Comparison of ENCODE assay signal across 9 cellular contexts in the genomic region with DNA sequence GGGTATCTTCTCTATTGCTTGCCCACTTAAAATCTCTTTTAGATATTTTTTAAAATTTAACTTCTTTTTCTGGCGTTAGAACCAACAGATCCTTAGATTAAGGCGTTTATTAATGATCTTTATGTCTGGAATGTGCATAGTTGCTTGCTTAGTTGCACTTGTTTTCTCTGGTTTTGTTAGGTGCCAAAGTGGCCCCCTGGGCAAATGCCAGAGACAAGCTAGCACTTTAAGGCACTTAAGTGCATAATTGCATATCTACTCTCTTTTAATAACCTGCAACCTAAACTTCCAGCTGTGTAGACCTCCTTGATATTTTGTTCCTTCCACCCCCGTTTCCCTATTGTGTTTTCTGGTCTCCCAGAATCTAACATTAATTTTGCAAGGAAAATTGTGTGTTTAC. TPM values are rescaled to one million over a fixed set of nuclear protein-coding genes. Genes with fewer than 3 reads are reported as not detected.
DNase-seq lines count a peak whose midpoint lies in the region; ATAC-seq, FAIRE-seq and TF ChIP-seq lines count a peak whose summit lies in the region.
"Had no signal": no experiment of that assay in that cellular context is flagged by ENCODE, and none has a peak within 500 bp of the region (broad histone marks: within the 10 kb centered on the region; RNA-seq: fewer than 3 reads in every experiment).

No MANE protein-coding gene starts in this region.

- peak overlapping the region; percentile 60 to 98 (median 82) for H3K4me3 Mint-ChIP-seq in IgD-negative memory B cell
- peak overlapping the region; percentile 89 to 99 (median 95) for H3K4me3 Mint-ChIP-seq in naive thymus-derived CD8-positive, alpha-beta T cell

- H3K79me2 ChIP-seq in K562 (ENCODE audit: control insufficient read depth, insufficient read depth, low read length) = peaks cover 98% of the 10 kb centered on the region

- CTCF ChIA-PET in K562 (lab: Yijun Ruan, JAX; ENCODE audit: low intra/inter-chr PET ratio) = no interaction called here

- no peak for TF ChIP-seq POLR2A in K562 (conservative IDR thresholded peaks at IDR 0.05)

- intact Hi-C loops in K562 (cut with micrococcal nuclease) = no loop called here

- no peak for TF ChIP-seq RAD21 in K562 (CRISPR knock-in tag; conservative IDR thresholded peaks at IDR 0.05 in 1 of 2, IDR thresholded peaks at IDR 0.05 in 1 of 2)

- H3K36me3 ChIP-seq in K562 (ENCODE audit: control insufficient read depth, insufficient read depth, low read length) = peaks cover 80% of the 10 kb centered on the region

- peak overlapping the region; percentile 20 for H3K4me2 ChIP-seq in K562 (ENCODE audit: insufficient read depth, low read length)

- WGBS in K562 (ENCODE audit: insufficient coverage, low coverage, missing lambda C conversion rate) = 49% methylated on average over 3 of the region's 3 CpGs

- in situ Hi-C loops in K562 (cut with MboI) = no loop called here

- H3K4me3 ChIP-seq in AG10803 (ENCODE audit: low read length) (peak overlapping the region; percentile 98), K562 (peak overlapping the region; percentile 73; the same call in 1 of the 2 replicates)

- peaks cover 1% of the 10 kb centered on the region for H3K27me3 Mint-ChIP-seq in IgD-negative memory B cell
- H3K27me3 Mint-ChIP-seq in naive thymus-derived CD8-positive, alpha-beta T cell = no peaks in the 10 kb centered on the region

- peaks cover 24% of the 10 kb centered on the region in 2 experiments for H3K4me1 ChIP-seq in K562 (replicated peaks in 1 of 2; ENCODE audit: control insufficient read depth in 2 of 2, insufficient read depth in 2 of 2, low read length in 2 of 2)

- H4K20me1 ChIP-seq in K562 (replicated peaks; ENCODE audit: control insufficient read depth, insufficient read depth, low read length) = peaks cover 78% of the 10 kb centered on the region

- no TSS peak for BruUV-seq in K562 (replicated peaks; lab: Mats Ljungman, UMichigan)

- peak overlapping the region in 2 of 3 donors; percentile 50 to 76 for H3K27ac Mint-ChIP-seq in IgD-negative memory B cell
- peak overlapping the region in 9 of 10 donors; percentile 3 to 94 (median 71) for H3K27ac Mint-ChIP-seq in naive thymus-derived CD8-positive, alpha-beta T cell

- H3K9me1 ChIP-seq in K562 (ENCODE audit: control insufficient read depth, insufficient read depth, low read length) = peaks cover 6% of the 10 kb centered on the region

- no peaks in the 10 kb centered on the region for H3K9me3 Mint-ChIP-seq in IgD-negative memory B cell
- H3K9me3 Mint-ChIP-seq in naive thymus-derived CD8-positive, alpha-beta T cell = no peaks in the 10 kb centered on the region

- no peaks in the 10 kb centered on the region for H3K9me3 ChIP-seq in K562 (replicated peaks; ENCODE audit: control insufficient read depth, insufficient read depth, low read depth, low read length)

- DNase-seq in AG10803 (ENCODE audit: low read depth) = peak; percentile 31
- DNase-seq in K562 (ENCODE audit: extremely low read depth in 1 of 4, low spot score in 3 of 4) = no peak
- no peak for DNase-seq in naive thymus-derived CD8-positive, alpha-beta T cell
- no peak for DNase-seq in CD1c-positive myeloid dendritic cell (ENCODE audit: extremely low spot score)
- no peak for DNase-seq in stimulated activated CD4-positive, alpha-beta T cell treated with anti-CD3 and anti-CD28 coated beads, Interleukin-2, amount 100 ng/mL, for 24 hours
- no peak for DNase-seq in activated CD4-positive, alpha-beta T cell treated with anti-CD3 and anti-CD28 coated beads for 48 hours

- no peak overlapping the region for H3K27ac ChIP-seq in K562 (ENCODE audit: extremely low read depth, low read depth, low read length)

- POLR2A ChIA-PET in K562 (lab: Yijun Ruan, JAX) = interaction anchor here (0.6 to 26.4 kb wide), 4 partner anchors 9 to 20 kb away, joined by 3 to 387 read pairs (median 72); a partner anchor contains a TSS
- POLR2A ChIA-PET in naive thymus-derived CD8-positive, alpha-beta T cell (lab: Charles Lee) = interaction anchor here (0.7 to 5.8 kb wide), 5 partner anchors 9 to 48 kb away, joined by 3 to 52 read pairs (median 38); a partner anchor contains a TSS

- ATAC-seq in K562 (no peak), HG02970 (IDR thresholded peaks at IDR 0.05; ENCODE audit: low FRiP score, unreplicated experiment) (no peak)
- ATAC-seq in naive thymus-derived CD8-positive, alpha-beta T cell = no peak

- FAIRE-seq in K562 (lab: Jason Lieb, UNC) = no peak
- FAIRE-seq: GM18507 had no signal

- no peak for TF ChIP-seq EP300 in K562 (IDR thresholded peaks at IDR 0.05; ENCODE audit: low read length)

- no peaks in the 10 kb centered on the region for H3K27me3 ChIP-seq in K562 (ENCODE audit: control insufficient read depth in 2 of 2, insufficient read depth in 2 of 2, low read length in 2 of 2)

- TF ChIP-seq CTCF in AG10803 (conservative IDR thresholded peaks at IDR 0.05; ENCODE audit: low read length) (no peak), K562 (IDR thresholded peaks at IDR 0.05 in 2 of 3, conservative IDR thresholded peaks at IDR 0.05 in 1 of 3; ENCODE audit: insufficient read depth in 2 of 3, low read depth in 1 of 3, low read length in 3 of 3) (no peak)

- peak overlapping the region in 1 of 2 experiments; percentile 96; a peak in 1 of 4 replicates for H3K9ac ChIP-seq in K562 (ENCODE audit: insufficient read depth in 1 of 2, low read depth in 2 of 2, low read length in 2 of 2)

- no peak overlapping the region for H2AFZ ChIP-seq in K562 (ENCODE audit: low read depth, low read length)

- peaks cover 64 to 76% (median 69%) of the 10 kb centered on the region in 3 donors for H3K4me1 Mint-ChIP-seq in IgD-negative memory B cell
- H3K4me1 Mint-ChIP-seq in naive thymus-derived CD8-positive, alpha-beta T cell = peaks cover 60 to 92% (median 88%) of the 10 kb centered on the region in 4 donors

- H3K36me3 Mint-ChIP-seq in IgD-negative memory B cell = peaks cover 7% of the 10 kb centered on the region
- H3K36me3 Mint-ChIP-seq in naive thymus-derived CD8-positive, alpha-beta T cell = peaks cover 45 to 86% (median 57%) of the 10 kb centered on the region in 3 donors

RNA-seq across cellular contexts. Expression of a gene that starts 3.3 kb away (rescaled TPM):
- 189 TPM for polyA plus RNA-seq in IgD-negative memory B cell
- 223 and 345 TPM in 2 replicates for total RNA-seq in K562 (2011; cell fraction: chromatin; rRNA removed; ENCODE audit: low replicate concordance)
- 143 and 146 TPM in 2 replicates for total RNA-seq in K562 (2011; cell fraction: nucleolus; rRNA removed)
- total RNA-seq in K562 (2011; cell fraction: nucleoplasm; rRNA removed) = 228 and 300 TPM in 2 replicates
- 81.6 and 109 TPM in 2 replicates for total RNA-seq in K562 (2014; rRNA removed)
- 118 and 120 TPM in 2 replicates for total RNA-seq in K562 (2014; rRNA removed; fragmentation: Illumina TruSeq; extraction: Trizol)
- 111 and 112 TPM in 2 replicates for total RNA-seq in K562 (2015; rRNA removed; fragmentation: Illumina TruSeq; extraction: Trizol)
- 116 and 120 TPM in 2 replicates for total RNA-seq in K562 (2021)
- 177 and 207 TPM in 2 replicates for polyA plus RNA-seq in K562 (2011; rRNA removed)
- 239 and 259 TPM in 2 replicates for polyA plus RNA-seq in K562 (2011; cell fraction: cytosol; rRNA removed)
- 128 and 204 TPM in 2 replicates for polyA plus RNA-seq in K562 (2011; cell fraction: nucleus; rRNA removed)
- polyA plus RNA-seq in K562 (2012) = 109 and 163 TPM in 2 replicates
- 115 and 122 TPM in 2 replicates for polyA plus RNA-seq in K562 (2014; fragmentation: Illumina TruSeq; extraction: Trizol)
- polyA plus RNA-seq in K562 (2014; fragmentation: Nextera tagmentation; extraction: Ambion mirVana) = 100 to 1,000 TPM; 223 to 233 TPM
- polyA plus RNA-seq in K562 (2014; rRNA removed) = 131 and 146 TPM in 2 replicates
- 352 and 358 TPM in 2 replicates for polyA minus RNA-seq in K562 (2011; rRNA and poly(A)+ RNA removed)
- polyA minus RNA-seq in K562 (2011; cell fraction: cytosol; rRNA and poly(A)+ RNA removed) = 50.7 and 53.3 TPM in 2 replicates
- polyA minus RNA-seq in K562 (2011; cell fraction: nucleus; rRNA and poly(A)+ RNA removed) = 67.7 and 120 TPM in 2 replicates
- 100 to 1,000 TPM; 213 to 232 TPM for total RNA-seq in naive thymus-derived CD8-positive, alpha-beta T cell
- 100 to 1,000 TPM; 250 to 283 (median 262) TPM for polyA plus RNA-seq in naive thymus-derived CD8-positive, alpha-beta T cell

RNA-seq across cellular contexts. Expression of a gene that starts 25.4 kb away (rescaled TPM):
- polyA plus RNA-seq in IgD-negative memory B cell (80.5 TPM), K562 (2011; rRNA removed) (23.3 and 46.7 TPM in 2 replicates), K562 (2014; fragmentation: Illumina TruSeq; extraction: Trizol) (44.8 and 57.8 TPM in 2 replicates), K562 (2014; fragmentation: Nextera tagmentation; extraction: Ambion mirVana) (1 to 10 TPM; 5.5 to 8.9 TPM), K562 (2014; rRNA removed) (48.6 and 50.6 TPM in 2 replicates)
- 275 and 353 TPM in 2 replicates for total RNA-seq in K562 (2011; cell fraction: chromatin; rRNA removed; ENCODE audit: low replicate concordance)
- 200 and 204 TPM in 2 replicates for total RNA-seq in K562 (2011; cell fraction: nucleolus; rRNA removed)
- 221 and 253 TPM in 2 replicates for total RNA-seq in K562 (2011; cell fraction: nucleoplasm; rRNA removed)
- total RNA-seq in K562 (2014; rRNA removed) (50.3 and 67.3 TPM in 2 replicates), K562 (2014; rRNA removed; fragmentation: Illumina TruSeq; extraction: Trizol) (39.7 and 42.5 TPM in 2 replicates), K562 (2015; rRNA removed; fragmentation: Illumina TruSeq; extraction: Trizol) (42.6 and 46.2 TPM in 2 replicates), K562 (2021) (131 and 141 TPM in 2 replicates)
- 41.1 and 79.3 TPM in 2 replicates for polyA plus RNA-seq in K562 (2011; cell fraction: cytosol; rRNA removed)
- 74.4 and 101 TPM in 2 replicates for polyA plus RNA-seq in K562 (2011; cell fraction: nucleus; rRNA removed)
- 52.3 and 93.5 TPM in 2 replicates for polyA plus RNA-seq in K562 (2012)
- 26.5 and 27.7 TPM in 2 replicates for polyA minus RNA-seq in K562 (2011; rRNA and poly(A)+ RNA removed)
- 54.7 and 65.2 TPM in 2 replicates for polyA minus RNA-seq in K562 (2011; cell fraction: cytosol; rRNA and poly(A)+ RNA removed)
- 47.8 and 57.0 TPM in 2 replicates for polyA minus RNA-seq in K562 (2011; cell fraction: nucleus; rRNA and poly(A)+ RNA removed)
- total RNA-seq in naive thymus-derived CD8-positive, alpha-beta T cell = 100 to 1,000 TPM; 182 to 194 TPM
- 10 to 100 TPM; 70.2 to 91.8 (median 83.3) TPM for polyA plus RNA-seq in naive thymus-derived CD8-positive, alpha-beta T cell

RNA-seq across cellular contexts. Expression of a gene that starts 35.9 kb away (rescaled TPM):
- polyA plus RNA-seq in IgD-negative memory B cell (22.9 TPM), K562 (2011; rRNA removed) (39.5 and 39.9 TPM in 2 replicates), K562 (2014; fragmentation: Illumina TruSeq; extraction: Trizol) (22.4 and 23.7 TPM in 2 replicates), K562 (2014; fragmentation: Nextera tagmentation; extraction: Ambion mirVana) (10 to 100 TPM; 29.7 to 32.3 TPM), K562 (2014; rRNA removed) (31.7 and 33.0 TPM in 2 replicates)
- 71.9 and 81.9 TPM in 2 replicates for total RNA-seq in K562 (2011; cell fraction: chromatin; rRNA removed; ENCODE audit: low replicate concordance)
- total RNA-seq in K562 (2011; cell fraction: nucleolus; rRNA removed) = 44.4 and 49.7 TPM in 2 replicates
- total RNA-seq in K562 (2011; cell fraction: nucleoplasm; rRNA removed) = 60.9 and 75.6 TPM in 2 replicates
- total RNA-seq in K562 (2014; rRNA removed) (14.6 and 16.1 TPM in 2 replicates), K562 (2014; rRNA removed; fragmentation: Illumina TruSeq; extraction: Trizol) (18.8 and 19.9 TPM in 2 replicates), K562 (2015; rRNA removed; fragmentation: Illumina TruSeq; extraction: Trizol) (23.3 and 23.8 TPM in 2 replicates), K562 (2021) (16.9 and 17.8 TPM in 2 replicates)
- polyA plus RNA-seq in K562 (2011; cell fraction: cytosol; rRNA removed) = 21.2 and 30.5 TPM in 2 replicates
- 108 and 136 TPM in 2 replicates for polyA plus RNA-seq in K562 (2011; cell fraction: nucleus; rRNA removed)
- 19.0 and 22.8 TPM in 2 replicates for polyA plus RNA-seq in K562 (2012)
- 25.3 and 29.5 TPM in 2 replicates for polyA minus RNA-seq in K562 (2011; rRNA and poly(A)+ RNA removed)
- polyA minus RNA-seq in K562 (2011; cell fraction: cytosol; rRNA and poly(A)+ RNA removed) = 7.0 and 8.5 TPM in 2 replicates
- polyA minus RNA-seq in K562 (2011; cell fraction: nucleus; rRNA and poly(A)+ RNA removed) = 18.6 and 29.1 TPM in 2 replicates
- 10 to 100 TPM; 25.1 to 26.0 TPM for total RNA-seq in naive thymus-derived CD8-positive, alpha-beta T cell
- polyA plus RNA-seq in naive thymus-derived CD8-positive, alpha-beta T cell = 10 to 100 TPM in 2 of 3 donors, 1 to 10 TPM in 1; 7.7 to 12.3 (median 10.8) TPM

RNA-seq across cellular contexts. Expression of a gene that starts 48.8 kb away (rescaled TPM):
- polyA plus RNA-seq in IgD-negative memory B cell (74.7 TPM), K562 (2011; rRNA removed) (33.1 and 47.0 TPM in 2 replicates), K562 (2014; fragmentation: Illumina TruSeq; extraction: Trizol) (18.7 and 23.7 TPM in 2 replicates), K562 (2014; fragmentation: Nextera tagmentation; extraction: Ambion mirVana) (1 to 10 TPM; 1.1 to 3.0 TPM), K562 (2014; rRNA removed) (46.6 and 46.8 TPM in 2 replicates)
- total RNA-seq in K562 (2011; cell fraction: chromatin; rRNA removed; ENCODE audit: low replicate concordance) = 99.9 and 207 TPM in 2 replicates
- total RNA-seq in K562 (2011; cell fraction: nucleolus; rRNA removed) = 128 and 140 TPM in 2 replicates
- total RNA-seq in K562 (2011; cell fraction: nucleoplasm; rRNA removed) = 100 and 106 TPM in 2 replicates
- total RNA-seq in K562 (2014; rRNA removed) (28.3 and 31.0 TPM in 2 replicates), K562 (2014; rRNA removed; fragmentation: Illumina TruSeq; extraction: Trizol) (14.1 and 15.9 TPM in 2 replicates), K562 (2015; rRNA removed; fragmentation: Illumina TruSeq; extraction: Trizol) (23.3 and 26.8 TPM in 2 replicates), K562 (2021) (30.5 and 31.6 TPM in 2 replicates)
- polyA plus RNA-seq in K562 (2011; cell fraction: cytosol; rRNA removed) = 37.8 and 37.9 TPM in 2 replicates
- polyA plus RNA-seq in K562 (2011; cell fraction: nucleus; rRNA removed) = 174 and 231 TPM in 2 replicates
- polyA plus RNA-seq in K562 (2012) = 35.9 and 57.0 TPM in 2 replicates
- polyA minus RNA-seq in K562 (2011; rRNA and poly(A)+ RNA removed) = 16.0 and 18.3 TPM in 2 replicates
- 15.1 and 19.8 TPM in 2 replicates for polyA minus RNA-seq in K562 (2011; cell fraction: cytosol; rRNA and poly(A)+ RNA removed)
- 27.5 and 28.9 TPM in 2 replicates for polyA minus RNA-seq in K562 (2011; cell fraction: nucleus; rRNA and poly(A)+ RNA removed)
- 10 to 100 TPM; 57.2 to 59.1 TPM for total RNA-seq in naive thymus-derived CD8-positive, alpha-beta T cell
- 10 to 100 TPM; 39.2 to 53.4 (median 46.6) TPM for polyA plus RNA-seq in naive thymus-derived CD8-positive, alpha-beta T cell

RNA-seq across cellular contexts. Expression of a gene that starts 49.0 kb away (rescaled TPM):
- not detected for polyA plus RNA-seq in IgD-negative memory B cell
- 1.0 and 1.9 TPM in 2 replicates for total RNA-seq in K562 (2011; cell fraction: chromatin; rRNA removed; ENCODE audit: low replicate concordance)
- 1.3 and 1.7 TPM in 2 replicates for total RNA-seq in K562 (2011; cell fraction: nucleolus; rRNA removed)
- total RNA-seq in K562 (2011; cell fraction: nucleoplasm; rRNA removed) = 0.99 and 1.4 TPM in 2 replicates
- 0.09 and 0.33 TPM in 2 replicates for total RNA-seq in K562 (2014; rRNA removed)
- total RNA-seq in K562 (2014; rRNA removed; fragmentation: Illumina TruSeq; extraction: Trizol) = 0.13 and 0.18 TPM in 2 replicates
- 0.25 and 0.30 TPM in 2 replicates for total RNA-seq in K562 (2015; rRNA removed; fragmentation: Illumina TruSeq; extraction: Trizol)
- total RNA-seq in K562 (2021) = 0.40 and 0.44 TPM in 2 replicates
- polyA plus RNA-seq in K562 (2011; rRNA removed) = 0.06 and 0.12 TPM in 2 replicates
- 0.09 and 0.10 TPM in 2 replicates for polyA plus RNA-seq in K562 (2011; cell fraction: cytosol; rRNA removed)
- polyA plus RNA-seq in K562 (2011; cell fraction: nucleus; rRNA removed) = 0.18 and 0.26 TPM in 2 replicates
- polyA plus RNA-seq in K562 (2012) = 0.11 and 0.20 TPM in 2 replicates
- polyA plus RNA-seq in K562 (2014; fragmentation: Illumina TruSeq; extraction: Trizol) = 0.12 and 0.33 TPM in 2 replicates
- polyA plus RNA-seq in K562 (2014; fragmentation: Nextera tagmentation; extraction: Ambion mirVana) = under 1 TPM in 1 of 2 experiments, not detected in 1; 0.03 TPM
- 0.12 TPM in 1 of 2 replicates, not detected in the other for polyA plus RNA-seq in K562 (2014; rRNA removed)
- polyA minus RNA-seq in K562 (2011; rRNA and poly(A)+ RNA removed) = 0.21 and 0.32 TPM in 2 replicates
- 0.46 TPM in 1 of 2 replicates, not detected in the other for polyA minus RNA-seq in K562 (2011; cell fraction: cytosol; rRNA and poly(A)+ RNA removed)
- polyA minus RNA-seq in K562 (2011; cell fraction: nucleus; rRNA and poly(A)+ RNA removed) = 0.40 and 1.00 TPM in 2 replicates
- total RNA-seq in naive thymus-derived CD8-positive, alpha-beta T cell = under 1 TPM in 1 of 2 experiments, not detected in 1; 0.16 TPM
- polyA plus RNA-seq in naive thymus-derived CD8-positive, alpha-beta T cell = not detected
